ENCODE assay signal across 8 cellular contexts in genomic region chr10:91340613-91341362, GRCh38.
DNase-seq lines count a peak whose midpoint lies in the region; ATAC-seq and TF ChIP-seq lines count a peak whose summit lies in the region.

No MANE protein-coding gene starts in this region.

- DNase-seq in NCI-H1436 (lab: John Stamatoyannopoulos, UW) (peak; percentile 28), NCI-H1436 treated with DMSO at 0.1 percent for 48 hours (lab: John Stamatoyannopoulos, UW) (no peak), RPMI7951 (ENCODE audit: low read depth) (peak; percentile 96), foreskin melanocyte (peak; percentile 87), cortex of kidney (lab: John Stamatoyannopoulos, UW) (no peak), type B pancreatic cell (ENCODE audit: extremely low spot score, unreplicated experiment) (no peak), NCI-H2227 treated with DMSO at 0.1 percent for 48 hours (lab: John Stamatoyannopoulos, UW) (no peak)
- no peak for DNase-seq in stimulated activated naive B cell treated with anti-CD40 and anti-IgM and Interleukin-4, amounts not matched to agents 10 μg/mL and 1 μg/mL and 100 μg/mL, for 72 hours

- H3K27me3 Mint-ChIP-seq in stimulated activated naive B cell treated with anti-CD40 and anti-IgM and Interleukin-4, amounts not matched to agents 10 μg/mL and 1 μg/mL and 100 μg/mL, for 72 hours: peaks cover 5 to 13% of the 10 kb centered on the region in 2 donors
- H3K27me3 Mint-ChIP-seq in type B pancreatic cell: no peaks in the 10 kb centered on the region

- TF ChIP-seq CTCF in type B pancreatic cell (conservative IDR thresholded peaks at IDR 0.05): no peak

- peaks cover 0 to 1% of the 10 kb centered on the region in 2 donors for H3K9me3 Mint-ChIP-seq in stimulated activated naive B cell treated with anti-CD40 and anti-IgM and Interleukin-4, amounts not matched to agents 10 μg/mL and 1 μg/mL and 100 μg/mL, for 72 hours
- H3K9me3 Mint-ChIP-seq in type B pancreatic cell: peaks cover 6% of the 10 kb centered on the region

- no peak overlapping the region for H3K4me3 Mint-ChIP-seq in stimulated activated naive B cell treated with anti-CD40 and anti-IgM and Interleukin-4, amounts not matched to agents 10 μg/mL and 1 μg/mL and 100 μg/mL, for 72 hours
- H3K4me3 Mint-ChIP-seq in type B pancreatic cell: no peak overlapping the region

- peak overlapping the region; percentile 11 for H3K27ac Mint-ChIP-seq in stimulated activated naive B cell treated with anti-CD40 and anti-IgM and Interleukin-4, amounts not matched to agents 10 μg/mL and 1 μg/mL and 100 μg/mL, for 72 hours
- no peak overlapping the region for H3K27ac Mint-ChIP-seq in type B pancreatic cell

- no peaks in the 10 kb centered on the region for H3K36me3 Mint-ChIP-seq in stimulated activated naive B cell treated with anti-CD40 and anti-IgM and Interleukin-4, amounts not matched to agents 10 μg/mL and 1 μg/mL and 100 μg/mL, for 72 hours
- H3K36me3 Mint-ChIP-seq in type B pancreatic cell: no peaks in the 10 kb centered on the region

- ATAC-seq in stimulated activated naive B cell treated with anti-CD40 and anti-IgM and Interleukin-4, amounts not matched to agents 10 μg/mL and 1 μg/mL and 100 μg/mL, for 72 hours (replicated peaks): no peak

- H3K4me1 Mint-ChIP-seq in stimulated activated naive B cell treated with anti-CD40 and anti-IgM and Interleukin-4, amounts not matched to agents 10 μg/mL and 1 μg/mL and 100 μg/mL, for 72 hours: no peaks in the 10 kb centered on the region
- H3K4me1 Mint-ChIP-seq in type B pancreatic cell (ENCODE audit: unreplicated experiment): peaks cover 20% of the 10 kb centered on the region

Comparison
In these comparisons a context has a peak if more than half of its experiments do, and no peak if none do; other contexts are left out.
1. DNase-seq: peak in NCI-H1436 (single experiment), RPMI7951 (single experiment) and foreskin melanocyte (single experiment); none in NCI-H1436 treated with DMSO at 0.1 percent for 48 hours (single experiment), stimulated activated naive B cell treated with anti-CD40 and anti-IgM and Interleukin-4, amounts not matched to agents 10 μg/mL and 1 μg/mL and 100 μg/mL, for 72 hours (single experiment), cortex of kidney (single experiment), type B pancreatic cell (single experiment) and NCI-H2227 treated with DMSO at 0.1 percent for 48 hours (single experiment).